In the genomic region with DNA sequence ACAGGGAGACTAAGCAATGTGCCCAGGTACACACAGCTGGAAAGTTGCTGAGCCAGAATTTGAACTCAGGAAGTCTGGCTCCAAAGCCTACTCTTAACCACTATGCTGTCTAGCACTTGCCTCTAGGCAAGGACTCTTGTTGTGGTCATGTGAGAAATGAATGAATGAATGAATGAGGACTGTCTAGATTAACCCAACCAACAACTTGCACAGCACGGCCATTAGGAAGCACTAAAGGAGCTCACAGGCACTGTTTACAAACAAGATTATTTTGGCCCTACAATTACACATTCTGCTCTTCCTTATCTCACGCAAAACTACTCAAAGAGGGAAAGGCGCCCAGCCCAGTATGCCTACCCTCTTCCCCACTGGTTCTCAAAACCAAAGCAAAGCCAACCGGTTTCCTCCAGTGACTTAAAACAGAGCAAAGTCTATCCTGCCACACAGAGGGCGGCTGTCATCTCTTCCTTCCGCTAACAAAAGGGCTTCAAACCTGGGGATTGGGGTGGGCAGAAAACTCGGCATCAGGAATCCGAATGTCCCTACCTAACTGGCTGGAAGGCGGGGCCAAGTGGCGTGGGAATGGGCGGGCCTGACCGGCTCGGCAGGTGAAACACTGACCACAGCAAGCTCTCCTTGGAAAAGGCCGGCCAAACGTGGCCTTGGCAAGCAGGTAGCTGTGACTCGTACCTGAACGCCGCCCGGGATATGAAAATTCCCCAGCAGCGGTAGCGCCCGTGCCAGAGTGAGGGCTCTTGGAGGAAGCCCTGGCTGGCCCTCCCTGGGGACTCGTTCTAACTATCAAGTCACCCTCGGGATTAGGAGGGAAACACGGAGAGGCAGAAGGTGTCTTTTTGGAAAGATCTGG, we compare ENCODE assay signal across 8 cellular contexts. TPM values are rescaled to one million over a fixed set of nuclear protein-coding genes. Genes with fewer than 3 reads are reported as not detected.
A peak's percentile ranks its signal among the peaks of the same experiment; 100 is the strongest.
DNase-seq lines count a peak whose midpoint lies in the region; ATAC-seq and TF ChIP-seq lines count a peak whose summit lies in the region.

No MANE protein-coding gene starts in this region.

- no peaks in the 10 kb centered on the region for H3K27me3 ChIP-seq in thymus (ENCODE audit: control insufficient read depth, insufficient read depth)

- peak; percentile 43 for ATAC-seq in mucosa of descending colon

- intact Hi-C loops in mucosa of descending colon (cut with DNase I, micrococcal nuclease), result no loop called here

- DNase-seq in SIG-M5 treated with dmso at 0.1 percent for 504 hours (lab: John Stamatoyannopoulos, UW; ENCODE audit: unreplicated experiment), result peak; percentile 38
- DNase-seq in SIG-M5 (lab: John Stamatoyannopoulos, UW), result no peak
- peak; percentile 66 for DNase-seq in NCI-H2171 treated with DMSO at 0.1 percent for 48 hours (lab: John Stamatoyannopoulos, UW)
- peak; percentile 18 for DNase-seq in activated CD4-positive, alpha-beta T cell treated with anti-CD3 and anti-CD28 coated beads, Interleukin-2, amount 50 U/mL, for 1 hour
- DNase-seq in epithelial cell of esophagus (ENCODE audit: low read depth), result peak; percentile 66
- peak; percentile 87 to 91 (median 89) for DNase-seq in mucosa of descending colon
- DNase-seq in middle frontal gyrus (ENCODE audit: extremely low spot score, low spot score), result no peak

- peak overlapping the region; percentile 73 for H3K27ac ChIP-seq in thymus (ENCODE audit: low read depth)

- peaks cover 4% of the 10 kb centered on the region for H3K36me3 ChIP-seq in mucosa of descending colon (ENCODE audit: low read depth)
- H3K36me3 ChIP-seq in thymus (ENCODE audit: control insufficient read depth, insufficient read depth), result peaks cover 3% of the 10 kb centered on the region

- H3K4me3 ChIP-seq in epithelial cell of esophagus (ENCODE audit: low read length), result peak overlapping the region; percentile 92
- H3K4me3 ChIP-seq in mucosa of descending colon, result peak overlapping the region; percentile 92
- peak overlapping the region; percentile 74 for H3K4me3 ChIP-seq in thymus (ENCODE audit: low read length)

- no peaks in the 10 kb centered on the region for H3K9me3 ChIP-seq in mucosa of descending colon
- H3K9me3 ChIP-seq in thymus (ENCODE audit: control insufficient read depth), result no peaks in the 10 kb centered on the region

- H3K4me1 ChIP-seq in mucosa of descending colon (ENCODE audit: low read depth) (peaks cover 34% of the 10 kb centered on the region), thymus (ENCODE audit: control insufficient read depth, insufficient read depth, low read length) (peaks cover 11% of the 10 kb centered on the region)

- WGBS in thymus, result under 1% methylated on average over 25 of the region's 25 CpGs

- TF ChIP-seq CTCF in epithelial cell of esophagus (IDR thresholded peaks at IDR 0.05; ENCODE audit: insufficient read depth, low read depth, low read length, missing control alignments), result no peak
- no peak for TF ChIP-seq CTCF in mucosa of descending colon (IDR thresholded peaks at IDR 0.05)

RNA-seq across cellular contexts. Expression of a gene that starts 0.9 kb away (rescaled TPM):
- total RNA-seq in mucosa of descending colon, result 10 to 100 TPM; 51.5 to 85.0 (median 59.4) TPM
- polyA plus RNA-seq in thymus, result 20.7 TPM

RNA-seq across cellular contexts. Expression of a gene that starts 12.9 kb away (rescaled TPM):
- 10 to 100 TPM; 19.5 to 52.9 (median 22.5) TPM for total RNA-seq in mucosa of descending colon
- polyA plus RNA-seq in thymus, result 44.2 TPM

Comparison
In these comparisons a context has a peak if more than half of its experiments do, and no peak if none do; other contexts are left out.
1. DNase-seq: peak in SIG-M5 treated with dmso at 0.1 percent for 504 hours (single experiment), NCI-H2171 treated with DMSO at 0.1 percent for 48 hours (single experiment), activated CD4-positive, alpha-beta T cell treated with anti-CD3 and anti-CD28 coated beads, Interleukin-2, amount 50 U/mL, for 1 hour (single experiment), epithelial cell of esophagus (single experiment) and mucosa of descending colon (3 of 3); none in SIG-M5 (single experiment) and middle frontal gyrus (single experiment).
2. Peak in every context shown above with its lines, with median percentiles within 50 percentile points of each other: H3K4me3 ChIP-seq.